In genomic region chr16:74813109-74813641, GRCh38 we compare ENCODE assay signal across 8 cellular contexts. TPM values are rescaled to one million over a fixed set of nuclear protein-coding genes. Genes with fewer than 3 reads are reported as not detected.
DNase-seq lines count a peak whose midpoint lies in the region; ATAC-seq and TF ChIP-seq lines count a peak whose summit lies in the region.

No MANE protein-coding gene starts in this region.

- no peaks in the 10 kb centered on the region for H3K4me1 ChIP-seq in NT2/D1 (ENCODE audit: insufficient read depth, insufficient read length)

- DNase-seq in COR-L47 (lab: John Stamatoyannopoulos, UW): peak; percentile 74
- peak; percentile 90 for DNase-seq in NT2/D1 (ENCODE audit: low read depth, low spot score)
- DNase-seq in activated CD8-positive, alpha-beta memory T cell treated with anti-CD3 and anti-CD28 coated beads, Interleukin-2, amount 50 U/mL, for 48 hours: peak; percentile 92
- DNase-seq in epithelial cell of proximal tubule (ENCODE audit: low read depth): no peak
- DNase-seq in mucosa of gallbladder (ENCODE audit: low spot score): peak; percentile 78
- peak; percentile 24 to 28 for DNase-seq in stimulated activated CD8-positive, alpha-beta memory T cell treated with anti-CD3 and anti-CD28 coated beads, Interleukin-4, amount 100 ng/mL, for 4 hours (ENCODE audit: low read depth in 2 of 2, low spot score in 1 of 2)

- no peaks in the 10 kb centered on the region for H3K27me3 ChIP-seq in NT2/D1 (ENCODE audit: insufficient read depth, insufficient read length)

- ATAC-seq in GM19468 (IDR thresholded peaks at IDR 0.05; ENCODE audit: extremely low read depth, unreplicated experiment) (peak; percentile 95), HG03565 (IDR thresholded peaks at IDR 0.05; ENCODE audit: unreplicated experiment) (peak; percentile 95)

- no peaks in the 10 kb centered on the region for H3K36me3 ChIP-seq in NT2/D1 (ENCODE audit: insufficient read depth, insufficient read length, low read length)

- peak; percentile 91 for TF ChIP-seq CTCF in epithelial cell of proximal tubule (conservative IDR thresholded peaks at IDR 0.05; ENCODE audit: low read depth, low read length)

- H3K9me3 ChIP-seq in NT2/D1 (ENCODE audit: insufficient read depth, low read length): peaks cover 18% of the 10 kb centered on the region

- no peak overlapping the region for H3K4me3 ChIP-seq in NT2/D1 (ENCODE audit: insufficient read length, low read depth)
- no peak overlapping the region for H3K4me3 ChIP-seq in epithelial cell of proximal tubule (ENCODE audit: low read depth, low read length)

- H3K9ac ChIP-seq in NT2/D1 (ENCODE audit: insufficient read length, low read depth): no peak overlapping the region

RNA-seq across cellular contexts. Expression of gene FA2H, which starts 38.6 kb away (rescaled TPM):
- 3.3 and 11.5 TPM in 2 replicates for total RNA-seq in epithelial cell of proximal tubule
- 82.2 TPM for total RNA-seq in mucosa of gallbladder
